ENCODE assay signal across 21 cellular contexts in the genomic region with DNA sequence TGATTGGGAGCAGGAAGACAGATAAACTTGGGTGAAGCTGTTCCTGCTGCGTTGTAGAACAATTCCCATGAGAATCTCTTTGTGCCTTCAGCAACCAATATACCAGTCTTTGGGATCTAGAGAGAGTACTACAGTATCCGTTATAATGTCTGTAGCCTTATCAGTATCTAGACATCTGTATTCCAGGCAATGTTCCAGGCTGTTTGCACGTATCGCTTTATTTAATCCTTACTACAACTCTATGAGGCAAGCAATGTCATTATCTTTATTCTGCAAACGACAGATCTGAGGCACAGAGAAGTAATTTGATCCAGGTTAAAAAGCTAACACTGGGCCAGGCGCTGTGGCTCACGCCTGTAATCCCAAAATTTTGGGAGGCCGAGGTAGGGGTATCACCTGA.
A peak's percentile ranks its signal among the peaks of the same experiment; 100 is the strongest.
DNase-seq lines count a peak whose midpoint lies in the region; ATAC-seq and TF ChIP-seq lines count a peak whose summit lies in the region.
"Had no signal": no experiment of that assay in that cellular context is flagged by ENCODE, and none has a peak within 500 bp of the region (broad histone marks: within the 10 kb centered on the region; RNA-seq: fewer than 3 reads in every experiment).

No MANE protein-coding gene starts in this region.

- no peak overlapping the region for H3K18ac ChIP-seq in neuronal stem cell (ENCODE audit: low read length)

- intact Hi-C loops in heart left ventricle (cut with DNase I) = loop anchor here in 2 of 10 donors (5.0 to 10.0 kb wide), 2 partner anchors 129 to 132 kb away; no protein-coding TSS in a partner anchor
- intact Hi-C loops in cardiac septum (cut with DNase I) = no loop called here
- intact Hi-C loops in body of pancreas (cut with DNase I) = no loop called here

- no peak overlapping the region for H2BK12ac ChIP-seq in neuronal stem cell (ENCODE audit: low read length)

- no peak overlapping the region for H3K4me3 ChIP-seq in heart left ventricle
- H3K4me3 ChIP-seq in body of pancreas = no peak overlapping the region
- no peak overlapping the region for H3K4me3 ChIP-seq in neuronal stem cell (ENCODE audit: low read length in 2 of 2)
- H3K4me3 ChIP-seq in upper lobe of left lung = no peak overlapping the region
- H3K4me3 ChIP-seq: coronary artery, SK-N-MC, smooth muscle cell, thoracic aorta had no signal

- H2BK15ac ChIP-seq in neuronal stem cell (ENCODE audit: low read length) = no peak overlapping the region

- H3K4ac ChIP-seq in neuronal stem cell (ENCODE audit: low read length) = no peak overlapping the region

- TF ChIP-seq POLR2A in heart left ventricle (IDR thresholded peaks at IDR 0.05) = no peak
- no peak for TF ChIP-seq POLR2A in body of pancreas (IDR thresholded peaks at IDR 0.05)
- TF ChIP-seq POLR2A in upper lobe of left lung (IDR thresholded peaks at IDR 0.05) = no peak

- H3K9me3 ChIP-seq in heart left ventricle = no peaks in the 10 kb centered on the region
- no peaks in the 10 kb centered on the region for H3K9me3 ChIP-seq in body of pancreas
- no peaks in the 10 kb centered on the region for H3K9me3 ChIP-seq in neuronal stem cell (replicated peaks in 1 of 2; ENCODE audit: control insufficient read depth in 2 of 2, insufficient read depth in 1 of 2, low read depth in 1 of 2, low read length in 2 of 2)
- no peaks in the 10 kb centered on the region for H3K9me3 ChIP-seq in upper lobe of left lung
- H3K9me3 ChIP-seq: thoracic aorta had no signal

- no peak overlapping the region for H2BK120ac ChIP-seq in neuronal stem cell (ENCODE audit: low read depth, low read length)

- peak overlapping the region; percentile 21 for H2AFZ ChIP-seq in neuronal stem cell (ENCODE audit: low read length)

- H3K14ac ChIP-seq in neuronal stem cell (ENCODE audit: low read length) = no peak overlapping the region

- H4K91ac ChIP-seq in neuronal stem cell (ENCODE audit: low read depth, low read length, poor library complexity) = no peak overlapping the region

- TF ChIP-seq CTCF in heart left ventricle (IDR thresholded peaks at IDR 0.05) = no peak
- TF ChIP-seq CTCF in body of pancreas (IDR thresholded peaks at IDR 0.05) = no peak
- no peak for TF ChIP-seq CTCF in upper lobe of left lung (IDR thresholded peaks at IDR 0.05)

- no peak for TF ChIP-seq EP300 in upper lobe of left lung (IDR thresholded peaks at IDR 0.05)

- no peak overlapping the region for H2BK5ac ChIP-seq in neuronal stem cell (ENCODE audit: low read length)

- no peak overlapping the region for H4K8ac ChIP-seq in neuronal stem cell (ENCODE audit: low read depth, low read length)

- H2AK5ac ChIP-seq in neuronal stem cell (ENCODE audit: low read depth, low read length) = no peak overlapping the region

- H3K27me3 ChIP-seq in heart left ventricle (no peaks in the 10 kb centered on the region), body of pancreas (no peaks in the 10 kb centered on the region), neuronal stem cell (ENCODE audit: control insufficient read depth in 3 of 3, insufficient read depth in 3 of 3, low read depth in 1 of 3, low read length in 3 of 3) (no peaks in the 10 kb centered on the region), upper lobe of left lung (no peaks in the 10 kb centered on the region)

- H3K36me3 ChIP-seq in heart left ventricle = peaks cover 0 to 7% (median 0%) of the 10 kb centered on the region in 9 donors
- no peaks in the 10 kb centered on the region for H3K36me3 ChIP-seq in body of pancreas (replicated peaks in 1 of 2; ENCODE audit: insufficient read depth in 1 of 2, low read depth in 2 of 2)
- H3K36me3 ChIP-seq in neuronal stem cell (replicated peaks in 1 of 2; ENCODE audit: control insufficient read depth in 2 of 2, insufficient read depth in 2 of 2, low read length in 2 of 2) = no peaks in the 10 kb centered on the region
- no peaks in the 10 kb centered on the region for H3K36me3 ChIP-seq in upper lobe of left lung
- H3K36me3 ChIP-seq: thoracic aorta had no signal

- 77 to 91% (median 80%) methylated on average over 8 of the region's 8 CpGs for WGBS in heart left ventricle, 4 donors
- WGBS in body of pancreas, 2 donors = 48 to 52% methylated on average over 8 of the region's 8 CpGs
- no CpG with 5 or more reads among the region's 8 CpGs for WGBS in neuronal stem cell (ENCODE audit: extremely low coverage in 2 of 2, insufficient read length in 2 of 2, insufficient replicate concordance in 1 of 2), 2 donors
- WGBS in upper lobe of left lung, 2 donors = 84 to 91% methylated on average over 8 of the region's 8 CpGs

- no peak for DNase-seq in heart left ventricle
- DNase-seq in cardiac septum (ENCODE audit: low spot score) = no peak
- DNase-seq in body of pancreas = no peak
- DNase-seq in neuronal stem cell (ENCODE audit: low spot score) = no peak
- no peak for DNase-seq in upper lobe of left lung
- DNase-seq in DMS 273 (lab: John Stamatoyannopoulos, UW; ENCODE audit: unreplicated experiment) = no peak
- DNase-seq in ecto neural progenitor cell (ENCODE audit: low spot score) = no peak
- DNase-seq: H9; immature natural killer cell; natural killer cell; NCI-H1436 treated with DMSO at 0.1 percent for 48 hours; NCI-H774; stimulated activated CD4-positive, alpha-beta T cell treated with anti-CD3 and anti-CD28 coated beads, Interleukin-4, amount 100 ng/mL, for 4 hours; T1000 had no signal

- no peak overlapping the region for H3K4me2 ChIP-seq in neuronal stem cell (ENCODE audit: insufficient read depth, low read length, poor library complexity, severe bottlenecking)

- ATAC-seq in heart left ventricle = no peak
- no peak for ATAC-seq in body of pancreas
- ATAC-seq in upper lobe of left lung (ENCODE audit: low FRiP score in 2 of 2) = no peak
- no peak for ATAC-seq in activated CD4-positive, CD25-positive, alpha-beta regulatory T cell treated with anti-CD3 and anti-CD28 coated beads, Interleukin-2, amount 50 U/mL, for 24 hours
- ATAC-seq: natural killer cell, Panc1 had no signal

- peak overlapping the region in 10 of 12 donors; percentile 40 to 96 (median 72) for H3K27ac ChIP-seq in heart left ventricle
- peak overlapping the region; percentile 57 to 86 (median 76) for H3K27ac ChIP-seq in body of pancreas
- H3K27ac ChIP-seq in neuronal stem cell (replicated peaks; ENCODE audit: low read length) = no peak overlapping the region
- H3K27ac ChIP-seq in upper lobe of left lung = peak overlapping the region; percentile 73 to 81 (median 78)
- H3K27ac ChIP-seq: 22Rv1, SK-N-MC had no signal

- H3K9ac ChIP-seq in neuronal stem cell (ENCODE audit: low read depth, low read length, poor library complexity) = no peak overlapping the region

- no peak overlapping the region for H3K23ac ChIP-seq in neuronal stem cell (ENCODE audit: low read depth, low read length, poor library complexity)

- H3K79me1 ChIP-seq in neuronal stem cell (ENCODE audit: low read depth, low read length) = no peaks in the 10 kb centered on the region

- peaks cover 0 to 53% (median 28%) of the 10 kb centered on the region in 12 donors for H3K4me1 ChIP-seq in heart left ventricle
- H3K4me1 ChIP-seq in body of pancreas = peaks cover 42% of the 10 kb centered on the region
- no peaks in the 10 kb centered on the region for H3K4me1 ChIP-seq in neuronal stem cell (ENCODE audit: control insufficient read depth in 2 of 2, insufficient read depth in 1 of 2, low read depth in 1 of 2, low read length in 2 of 2)
- H3K4me1 ChIP-seq in upper lobe of left lung = peaks cover 5 to 21% (median 12%) of the 10 kb centered on the region in 4 donors
